1 cellular context compared by ENCODE assay signal in genomic region chr4:106299977-106300376, GRCh38.
TF ChIP-seq lines count a peak whose summit lies in the region.

No MANE protein-coding gene starts in this region.

TF ChIP-seq in WTC11, 78 proteins besides CTCF, POLR2A, EP300 and RAD21 (continued from another document):
- TF ChIP-seq AFF4 (CRISPR knock-in tag; IDR thresholded peaks at IDR 0.05; ENCODE audit: borderline replicate concordance) (no peak), E2F4 (CRISPR knock-in tag; IDR thresholded peaks at IDR 0.05; ENCODE audit: borderline replicate concordance, low read depth) (no peak), SOX15 (CRISPR knock-in tag; IDR thresholded peaks at IDR 0.05) (no peak), ZNF317 (CRISPR knock-in tag; IDR thresholded peaks at IDR 0.05; ENCODE audit: borderline replicate concordance, low read depth) (no peak), FOXK1 (CRISPR knock-in tag; IDR thresholded peaks at IDR 0.05) (no peak), NR2C2 (CRISPR knock-in tag; IDR thresholded peaks at IDR 0.05) (no peak), FOXJ3 (CRISPR knock-in tag; IDR thresholded peaks at IDR 0.05; ENCODE audit: borderline replicate concordance) (no peak)
TF ChIP-seq in WTC11: peak in this region for 0.
